13 cellular contexts compared by ENCODE assay signal in genomic region chr7:28732037-28732869, GRCh38.
DNase-seq lines count a peak whose midpoint lies in the region; ATAC-seq lines count a peak whose summit lies in the region.
"Had no signal": no experiment of that assay in that cellular context is flagged by ENCODE, and none has a peak within 500 bp of the region (broad histone marks: within the 10 kb centered on the region; RNA-seq: fewer than 3 reads in every experiment).

No MANE protein-coding gene starts in this region.

- ATAC-seq in left ventricle myocardium superior: peak; percentile 81
- no peak for ATAC-seq in HG03469 (IDR thresholded peaks at IDR 0.05; ENCODE audit: unreplicated experiment)
- ATAC-seq in GM19463 (IDR thresholded peaks at IDR 0.05; ENCODE audit: unreplicated experiment): no peak
- ATAC-seq: HepG2 had no signal

- peaks cover 0 to 4% (median 0%) of the 10 kb centered on the region in 5 donors for H3K27me3 ChIP-seq in subcutaneous abdominal adipose tissue (ENCODE audit: control insufficient read depth in 5 of 5, insufficient read depth in 4 of 5, low read length in 5 of 5)

- peak overlapping the region; percentile 20 for H3K27ac ChIP-seq in subcutaneous abdominal adipose tissue (ENCODE audit: low read depth, low read length)

- H3K4me1 ChIP-seq in subcutaneous abdominal adipose tissue (ENCODE audit: control insufficient read depth in 5 of 5, insufficient read depth in 5 of 5, low read length in 5 of 5): peaks cover 4 to 20% (median 16%) of the 10 kb centered on the region in 5 donors

- peak overlapping the region in 4 of 5 donors; percentile 9 to 51 (median 28) for H3K4me3 ChIP-seq in subcutaneous abdominal adipose tissue (ENCODE audit: low read depth in 1 of 5, low read length in 5 of 5)
- H3K4me3 ChIP-seq: lung had no signal

- no peaks in the 10 kb centered on the region for H3K9me3 ChIP-seq in subcutaneous abdominal adipose tissue (ENCODE audit: control insufficient read depth in 5 of 5, low read length in 5 of 5)

- H3K36me3 ChIP-seq in subcutaneous abdominal adipose tissue (ENCODE audit: control insufficient read depth in 5 of 5, insufficient read depth in 5 of 5, low read length in 5 of 5): no peaks in the 10 kb centered on the region

- intact Hi-C loops in left ventricle myocardium superior (cut with micrococcal nuclease): no loop called here

- H3K9ac ChIP-seq in subcutaneous abdominal adipose tissue (ENCODE audit: low read length in 5 of 5): no peak overlapping the region

- DNase-seq in DMS153 treated with DMSO at 0.1 percent for 48 hours (lab: John Stamatoyannopoulos, UW; ENCODE audit: unreplicated experiment) (peak; percentile 27), DMS153 (lab: John Stamatoyannopoulos, UW) (no peak), astrocyte of the hippocampus (ENCODE audit: low read depth, low spot score) (peak; percentile 81), left ventricle myocardium superior (no peak), hepatic stellate cell (ENCODE audit: low spot score) (no peak)
- DNase-seq: activated CD4-positive, alpha-beta T cell treated with anti-CD3 and anti-CD28 coated beads, Interleukin-2, amount 50 U/mL, for 48 hours; cerebellar nuclear complex; stimulated activated CD4-positive, alpha-beta T cell treated with anti-CD3 and anti-CD28 coated beads, Interleukin-4, amount 100 ng/mL, for 1 hour had no signal

Comparison
In these comparisons a context has a peak if more than half of its experiments do, and no peak if none do; other contexts are left out.
1. DNase-seq: peak in DMS153 treated with DMSO at 0.1 percent for 48 hours (single experiment) and astrocyte of the hippocampus (single experiment); none in DMS153 (single experiment), left ventricle myocardium superior (single experiment) and hepatic stellate cell (single experiment).